10 cellular contexts compared by ENCODE assay signal in genomic region chr2:197097578-197098366, GRCh38.
A peak's percentile ranks its signal among the peaks of the same experiment; 100 is the strongest.
DNase-seq lines count a peak whose midpoint lies in the region; ATAC-seq and TF ChIP-seq lines count a peak whose summit lies in the region.
"Had no signal": no experiment of that assay in that cellular context is flagged by ENCODE, and none has a peak within 500 bp of the region (broad histone marks: within the 10 kb centered on the region; RNA-seq: fewer than 3 reads in every experiment).

No MANE protein-coding gene starts in this region.

- H3K27me3 ChIP-seq in GM23248 (replicated peaks; ENCODE audit: insufficient read depth), result no peaks in the 10 kb centered on the region
- H3K27me3 ChIP-seq in skeletal muscle tissue (ENCODE audit: control insufficient read depth in 3 of 3, insufficient read depth in 3 of 3, low read length in 3 of 3), result no peaks in the 10 kb centered on the region
- H3K27me3 ChIP-seq: suprapubic skin had no signal

- no peaks in the 10 kb centered on the region for H3K4me1 Mint-ChIP-seq in endothelial cell (ENCODE audit: unreplicated experiment)

- no peak overlapping the region for H3K4me2 ChIP-seq in GM23248 (ENCODE audit: unreplicated experiment)

- peaks cover 14% of the 10 kb centered on the region; the same call in 1 of the 2 replicates for H3F3A ChIP-seq in GM23248 (ENCODE audit: insufficient read depth)

- TF ChIP-seq CTCF in astrocyte of the cerebellum (IDR thresholded peaks at IDR 0.05; ENCODE audit: low read depth, low read length, missing control alignments) (no peak), endothelial cell (IDR thresholded peaks at IDR 0.05; ENCODE audit: unreplicated experiment) (no peak)

- peaks cover 9% of the 10 kb centered on the region for H3K4me1 ChIP-seq in GM23248 (ENCODE audit: insufficient read depth)
- no peaks in the 10 kb centered on the region for H3K4me1 ChIP-seq in skeletal muscle tissue (ENCODE audit: control insufficient read depth in 3 of 3, insufficient read depth in 3 of 3, low read length in 3 of 3)
- H3K4me1 ChIP-seq: suprapubic skin had no signal

- no peak overlapping the region for H2AFZ ChIP-seq in GM23248

- H3K4me3 ChIP-seq in GM23248 (no peak overlapping the region), astrocyte of the cerebellum (ENCODE audit: low read depth, low read length) (no peak overlapping the region), skeletal muscle tissue (ENCODE audit: low read length in 3 of 3) (no peak overlapping the region)
- H3K4me3 ChIP-seq: suprapubic skin had no signal

- H3K36me3 ChIP-seq in GM23248 (ENCODE audit: low read depth) (no peaks in the 10 kb centered on the region), skeletal muscle tissue (ENCODE audit: control insufficient read depth in 3 of 3, insufficient read depth in 3 of 3, low read length in 3 of 3) (no peaks in the 10 kb centered on the region)
- H3K36me3 ChIP-seq: suprapubic skin had no signal

- peak; percentile 64 for DNase-seq in GM23248
- peak; percentile 89 for DNase-seq in astrocyte of the cerebellum (ENCODE audit: low read depth)
- peak; percentile 26 for DNase-seq in iPS-NIHi11 (ENCODE audit: low spot score)
- DNase-seq in endothelial cell (ENCODE audit: low spot score), result no peak
- no peak for DNase-seq in DMS79 treated with DMSO at 0.1 percent for 48 hours (lab: John Stamatoyannopoulos, UW)
- DNase-seq: stimulated activated CD4-positive, alpha-beta T cell treated with anti-CD3 and anti-CD28 coated beads, Interleukin-12 subunit alpha, Interleukin-12 subunit beta, amount 100 ng/mL, for 4 hours had no signal

- no peaks in the 10 kb centered on the region for H3K9me2 ChIP-seq in GM23248 (ENCODE audit: insufficient read depth)

- H3K9ac ChIP-seq in GM23248 (no peak overlapping the region), skeletal muscle tissue (ENCODE audit: low read depth in 1 of 3, low read length in 3 of 3) (no peak overlapping the region)

- H3K9me3 Mint-ChIP-seq in endothelial cell (ENCODE audit: unreplicated experiment), result no peaks in the 10 kb centered on the region

- in situ Hi-C loops in GM23248 (cut with MboI) (no loop called here), astrocyte of the cerebellum (cut with HindIII; ENCODE audit: low sequenced_read_pairs) (no loop called here)

- H3K79me2 ChIP-seq in GM23248 (ENCODE audit: insufficient read depth), result no peaks in the 10 kb centered on the region

- H3K27ac Mint-ChIP-seq in endothelial cell (ENCODE audit: unreplicated experiment), result no peak overlapping the region

- no peaks in the 10 kb centered on the region for H3K36me3 Mint-ChIP-seq in endothelial cell (ENCODE audit: low read depth, unreplicated experiment)

- 76 to 81% methylated on average over 7 of the region's 7 CpGs for WGBS in GM23248 (ENCODE audit: low coverage in 1 of 2, low lambda C conversion rate in 2 of 2, missing lambda C conversion rate in 2 of 2), 2 experiments

- no peaks in the 10 kb centered on the region for H3K9me3 ChIP-seq in GM23248 (ENCODE audit: low read depth)
- no peaks in the 10 kb centered on the region for H3K9me3 ChIP-seq in skeletal muscle tissue (ENCODE audit: control insufficient read depth in 3 of 3, low read length in 3 of 3)
- H3K9me3 ChIP-seq: suprapubic skin had no signal

- ATAC-seq in GM21619 (IDR thresholded peaks at IDR 0.05; ENCODE audit: unreplicated experiment), result no peak
- ATAC-seq in HG03342 (IDR thresholded peaks at IDR 0.05; ENCODE audit: unreplicated experiment), result no peak

- no peaks in the 10 kb centered on the region for H4K20me1 ChIP-seq in GM23248 (ENCODE audit: insufficient read depth)

- H3K27me3 Mint-ChIP-seq in endothelial cell (ENCODE audit: unreplicated experiment), result no peaks in the 10 kb centered on the region

- H3K4me3 Mint-ChIP-seq in endothelial cell (ENCODE audit: unreplicated experiment), result no peak overlapping the region

- H3K27ac ChIP-seq in GM23248 (no peak overlapping the region), skeletal muscle tissue (ENCODE audit: low read depth, low read length) (peak overlapping the region; percentile 9)
- H3K27ac ChIP-seq: suprapubic skin had no signal

Comparison
In these comparisons a context has a peak if more than half of its experiments do, and no peak if none do; other contexts are left out.
1. DNase-seq: peak in GM23248 (single experiment), astrocyte of the cerebellum (single experiment) and iPS-NIHi11 (single experiment); none in endothelial cell (single experiment) and DMS79 treated with DMSO at 0.1 percent for 48 hours (single experiment).